In the genomic region with DNA sequence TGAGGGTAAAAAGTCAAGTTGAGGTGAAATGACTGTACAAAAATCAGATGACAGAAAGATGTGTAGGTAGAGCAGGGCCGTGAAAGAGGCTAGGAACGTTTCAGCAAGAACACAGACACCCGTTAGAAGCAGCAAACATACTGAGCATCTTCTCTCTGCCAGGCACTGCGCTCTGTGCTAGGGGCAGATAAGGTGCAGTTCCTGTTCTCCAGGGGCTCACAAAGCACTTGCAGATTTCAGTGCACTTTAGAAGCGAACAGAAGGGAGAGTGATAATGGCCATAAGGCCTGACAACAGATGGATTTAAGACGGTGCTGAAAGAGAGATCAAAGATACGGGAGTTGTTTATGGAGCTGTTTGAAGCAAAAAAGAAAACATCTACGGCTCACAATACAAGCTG, we compare ENCODE assay signal across 1 cellular context.
TF ChIP-seq lines count a peak whose summit lies in the region.

No MANE protein-coding gene starts in this region.

TF ChIP-seq in GM23338, 12 proteins besides CTCF, POLR2A, EP300 and RAD21 (continued from another document):
- TF ChIP-seq, protein P1, sequence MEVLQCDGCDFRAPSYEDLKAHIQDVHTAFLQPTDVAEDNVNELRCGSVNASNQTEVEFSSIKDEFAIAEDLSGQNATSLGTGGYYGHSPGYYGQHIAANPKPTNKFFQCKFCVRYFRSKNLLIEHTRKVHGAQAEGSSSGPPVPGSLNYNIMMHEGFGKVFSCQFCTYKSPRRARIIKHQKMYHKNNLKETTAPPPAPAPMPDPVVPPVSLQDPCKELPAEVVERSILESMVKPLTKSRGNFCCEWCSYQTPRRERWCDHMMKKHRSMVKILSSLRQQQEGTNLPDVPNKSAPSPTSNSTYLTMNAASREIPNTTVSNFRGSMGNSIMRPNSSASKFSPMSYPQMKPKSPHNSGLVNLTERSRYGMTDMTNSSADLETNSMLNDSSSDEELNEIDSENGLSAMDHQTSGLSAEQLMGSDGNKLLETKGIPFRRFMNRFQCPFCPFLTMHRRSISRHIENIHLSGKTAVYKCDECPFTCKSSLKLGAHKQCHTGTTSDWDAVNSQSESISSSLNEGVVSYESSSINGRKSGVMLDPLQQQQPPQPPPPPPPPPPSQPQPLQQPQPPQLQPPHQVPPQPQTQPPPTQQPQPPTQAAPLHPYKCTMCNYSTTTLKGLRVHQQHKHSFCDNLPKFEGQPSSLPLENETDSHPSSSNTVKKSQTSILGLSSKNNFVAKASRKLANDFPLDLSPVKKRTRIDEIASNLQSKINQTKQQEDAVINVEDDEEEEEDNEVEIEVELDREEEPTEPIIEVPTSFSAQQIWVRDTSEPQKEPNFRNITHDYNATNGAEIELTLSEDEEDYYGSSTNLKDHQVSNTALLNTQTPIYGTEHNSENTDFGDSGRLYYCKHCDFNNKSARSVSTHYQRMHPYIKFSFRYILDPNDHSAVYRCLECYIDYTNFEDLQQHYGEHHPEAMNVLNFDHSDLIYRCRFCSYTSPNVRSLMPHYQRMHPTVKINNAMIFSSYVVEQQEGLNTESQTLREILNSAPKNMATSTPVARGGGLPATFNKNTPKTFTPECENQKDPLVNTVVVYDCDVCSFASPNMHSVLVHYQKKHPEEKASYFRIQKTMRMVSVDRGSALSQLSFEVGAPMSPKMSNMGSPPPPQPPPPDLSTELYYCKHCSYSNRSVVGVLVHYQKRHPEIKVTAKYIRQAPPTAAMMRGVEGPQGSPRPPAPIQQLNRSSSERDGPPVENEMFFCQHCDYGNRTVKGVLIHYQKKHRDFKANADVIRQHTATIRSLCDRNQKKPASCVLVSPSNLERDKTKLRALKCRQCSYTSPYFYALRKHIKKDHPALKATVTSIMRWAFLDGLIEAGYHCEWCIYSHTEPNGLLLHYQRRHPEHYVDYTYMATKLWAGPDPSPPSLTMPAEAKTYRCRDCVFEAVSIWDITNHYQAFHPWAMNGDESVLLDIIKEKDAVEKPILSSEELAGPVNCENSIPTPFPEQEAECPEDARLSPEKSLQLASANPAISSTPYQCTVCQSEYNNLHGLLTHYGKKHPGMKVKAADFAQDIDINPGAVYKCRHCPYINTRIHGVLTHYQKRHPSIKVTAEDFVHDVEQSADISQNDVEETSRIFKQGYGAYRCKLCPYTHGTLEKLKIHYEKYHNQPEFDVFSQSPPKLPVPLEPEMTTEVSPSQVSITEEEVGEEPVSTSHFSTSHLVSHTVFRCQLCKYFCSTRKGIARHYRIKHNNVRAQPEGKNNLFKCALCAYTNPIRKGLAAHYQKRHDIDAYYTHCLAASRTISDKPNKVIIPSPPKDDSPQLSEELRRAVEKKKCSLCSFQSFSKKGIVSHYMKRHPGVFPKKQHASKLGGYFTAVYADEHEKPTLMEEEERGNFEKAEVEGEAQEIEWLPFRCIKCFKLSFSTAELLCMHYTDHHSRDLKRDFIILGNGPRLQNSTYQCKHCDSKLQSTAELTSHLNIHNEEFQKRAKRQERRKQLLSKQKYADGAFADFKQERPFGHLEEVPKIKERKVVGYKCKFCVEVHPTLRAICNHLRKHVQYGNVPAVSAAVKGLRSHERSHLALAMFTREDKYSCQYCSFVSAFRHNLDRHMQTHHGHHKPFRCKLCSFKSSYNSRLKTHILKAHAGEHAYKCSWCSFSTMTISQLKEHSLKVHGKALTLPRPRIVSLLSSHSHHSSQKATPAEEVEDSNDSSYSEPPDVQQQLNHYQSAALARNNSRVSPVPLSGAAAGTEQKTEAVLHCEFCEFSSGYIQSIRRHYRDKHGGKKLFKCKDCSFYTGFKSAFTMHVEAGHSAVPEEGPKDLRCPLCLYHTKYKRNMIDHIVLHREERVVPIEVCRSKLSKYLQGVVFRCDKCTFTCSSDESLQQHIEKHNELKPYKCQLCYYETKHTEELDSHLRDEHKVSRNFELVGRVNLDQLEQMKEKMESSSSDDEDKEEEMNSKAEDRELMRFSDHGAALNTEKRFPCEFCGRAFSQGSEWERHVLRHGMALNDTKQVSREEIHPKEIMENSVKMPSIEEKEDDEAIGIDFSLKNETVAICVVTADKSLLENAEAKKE (CRISPR knock-in tag; IDR thresholded peaks at IDR 0.05), result no peak
- TF ChIP-seq ZNF331 (CRISPR knock-in tag; IDR thresholded peaks at IDR 0.05; ENCODE audit: low read depth) (no peak), JUNB (IDR thresholded peaks at IDR 0.05; ENCODE audit: unreplicated experiment) (no peak)
- TF ChIP-seq, protein P2, sequence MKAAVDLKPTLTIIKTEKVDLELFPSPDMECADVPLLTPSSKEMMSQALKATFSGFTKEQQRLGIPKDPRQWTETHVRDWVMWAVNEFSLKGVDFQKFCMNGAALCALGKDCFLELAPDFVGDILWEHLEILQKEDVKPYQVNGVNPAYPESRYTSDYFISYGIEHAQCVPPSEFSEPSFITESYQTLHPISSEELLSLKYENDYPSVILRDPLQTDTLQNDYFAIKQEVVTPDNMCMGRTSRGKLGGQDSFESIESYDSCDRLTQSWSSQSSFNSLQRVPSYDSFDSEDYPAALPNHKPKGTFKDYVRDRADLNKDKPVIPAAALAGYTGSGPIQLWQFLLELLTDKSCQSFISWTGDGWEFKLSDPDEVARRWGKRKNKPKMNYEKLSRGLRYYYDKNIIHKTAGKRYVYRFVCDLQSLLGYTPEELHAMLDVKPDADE (IDR thresholded peaks at IDR 0.05), result no peak
